16 cellular contexts compared by ENCODE assay signal in the genomic region with DNA sequence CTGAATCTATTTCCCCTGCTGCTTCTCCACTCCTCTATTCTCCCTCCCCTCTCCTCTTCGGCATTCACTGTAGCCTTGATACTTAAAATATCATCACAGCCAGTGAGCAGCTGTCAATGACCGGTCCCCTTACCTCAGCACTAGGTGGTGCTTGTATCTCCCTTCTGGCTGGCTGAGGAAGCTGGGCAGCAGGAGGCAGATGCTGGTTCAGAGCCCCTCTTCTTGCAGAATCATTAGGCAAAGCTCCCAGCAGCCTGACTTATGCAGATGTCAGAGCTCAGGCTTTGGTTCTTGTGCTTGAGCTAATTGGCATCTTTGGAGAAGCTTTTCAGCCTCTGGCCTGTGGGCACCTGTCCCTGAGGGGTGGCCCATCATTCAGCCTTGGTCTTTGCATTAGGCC. TPM values are rescaled to one million over a fixed set of nuclear protein-coding genes. Genes with fewer than 3 reads are reported as not detected.
DNase-seq lines count a peak whose midpoint lies in the region; ATAC-seq and TF ChIP-seq lines count a peak whose summit lies in the region.
"Had no signal": no experiment of that assay in that cellular context is flagged by ENCODE, and none has a peak within 500 bp of the region (broad histone marks: within the 10 kb centered on the region; RNA-seq: fewer than 3 reads in every experiment).

No MANE protein-coding gene starts in this region.

- TF ChIP-seq POLR2A in testis (IDR thresholded peaks at IDR 0.05): no peak

- peak overlapping the region; percentile 47 for H3K4me3 Mint-ChIP-seq in activated T-helper 17 cell treated with anti-CD3 and anti-CD28 coated beads, Interleukin-2, amount 50 U/mL, for 72 hours
- H3K4me3 Mint-ChIP-seq in stimulated activated memory B cell treated with anti-CD40 and anti-IgM and Interleukin-4, amounts not matched to agents 10 μg/mL and 1 μg/mL and 100 μg/mL, for 72 hours: no peak overlapping the region
- H3K4me3 Mint-ChIP-seq: B cell had no signal

- no peaks in the 10 kb centered on the region for H3K36me3 ChIP-seq in testis (ENCODE audit: low read depth, missing control alignments)
- H3K36me3 ChIP-seq: breast epithelium, sigmoid colon had no signal

- no peaks in the 10 kb centered on the region for H3K27me3 Mint-ChIP-seq in activated T-helper 17 cell treated with anti-CD3 and anti-CD28 coated beads, Interleukin-2, amount 50 U/mL, for 72 hours
- H3K27me3 Mint-ChIP-seq in stimulated activated memory B cell treated with anti-CD40 and anti-IgM and Interleukin-4, amounts not matched to agents 10 μg/mL and 1 μg/mL and 100 μg/mL, for 72 hours: no peaks in the 10 kb centered on the region
- H3K27me3 Mint-ChIP-seq: activated naive CD4-positive, alpha-beta T cell treated with anti-CD3 and anti-CD28 coated beads, Interleukin-2, amount 50 U/mL, for 24 hours; B cell had no signal

- H3K4me1 ChIP-seq in testis: peaks cover 5% of the 10 kb centered on the region
- H3K4me1 ChIP-seq: breast epithelium had no signal

- H3K27ac Mint-ChIP-seq in activated T-helper 17 cell treated with anti-CD3 and anti-CD28 coated beads, Interleukin-2, amount 50 U/mL, for 72 hours: no peak overlapping the region
- peak overlapping the region; percentile 4 for H3K27ac Mint-ChIP-seq in stimulated activated memory B cell treated with anti-CD40 and anti-IgM and Interleukin-4, amounts not matched to agents 10 μg/mL and 1 μg/mL and 100 μg/mL, for 72 hours
- H3K27ac Mint-ChIP-seq: B cell had no signal

- DNase-seq in activated T-cell treated with anti-CD3 and anti-CD28 coated beads, Interleukin-2, amount 50 U/mL, for 48 hours: peak; percentile 18
- no peak for DNase-seq in activated T-cell treated with anti-CD3 and anti-CD28 coated beads, Interleukin-2, amount 50 U/mL, for 1 hour
- DNase-seq in LNCaP clone FGC (ENCODE audit: low read depth): no peak
- DNase-seq in OCI-M1 (lab: John Stamatoyannopoulos, UW): no peak
- no peak for DNase-seq in testis
- DNase-seq: PC-9, sigmoid colon had no signal

- H3K9me3 Mint-ChIP-seq in activated T-helper 17 cell treated with anti-CD3 and anti-CD28 coated beads, Interleukin-2, amount 50 U/mL, for 72 hours: peaks cover 11% of the 10 kb centered on the region
- peaks cover 6% of the 10 kb centered on the region for H3K9me3 Mint-ChIP-seq in stimulated activated memory B cell treated with anti-CD40 and anti-IgM and Interleukin-4, amounts not matched to agents 10 μg/mL and 1 μg/mL and 100 μg/mL, for 72 hours

- 0 out of 2 replicates have a peak, but pooled peaks have one; percentile 7 for TF ChIP-seq CTCF in LNCaP clone FGC (IDR thresholded peaks at IDR 0.05; ENCODE audit: control insufficient read depth, extremely low read depth, insufficient read depth)
- no peak for TF ChIP-seq CTCF in testis (IDR thresholded peaks at IDR 0.05)

- no peaks in the 10 kb centered on the region for H3K27me3 ChIP-seq in testis
- H3K27me3 ChIP-seq: breast epithelium had no signal

- no peaks in the 10 kb centered on the region for H3K36me3 Mint-ChIP-seq in activated T-helper 17 cell treated with anti-CD3 and anti-CD28 coated beads, Interleukin-2, amount 50 U/mL, for 72 hours (ENCODE audit: low read depth)
- no peaks in the 10 kb centered on the region for H3K36me3 Mint-ChIP-seq in stimulated activated memory B cell treated with anti-CD40 and anti-IgM and Interleukin-4, amounts not matched to agents 10 μg/mL and 1 μg/mL and 100 μg/mL, for 72 hours

- H3K4me1 Mint-ChIP-seq in activated T-helper 17 cell treated with anti-CD3 and anti-CD28 coated beads, Interleukin-2, amount 50 U/mL, for 72 hours: peaks cover 71% of the 10 kb centered on the region
- H3K4me1 Mint-ChIP-seq in stimulated activated memory B cell treated with anti-CD40 and anti-IgM and Interleukin-4, amounts not matched to agents 10 μg/mL and 1 μg/mL and 100 μg/mL, for 72 hours: peaks cover 62% of the 10 kb centered on the region

- H3K27ac ChIP-seq in testis: no peak overlapping the region
- H3K27ac ChIP-seq: breast epithelium, hepatocyte, PC-9, sigmoid colon, SK-N-MC had no signal

- H3K4me3 ChIP-seq in LNCaP clone FGC (ENCODE audit: low read depth, low read length) (no peak overlapping the region), testis (no peak overlapping the region)
- H3K4me3 ChIP-seq: breast epithelium, hepatocyte, PC-9, sigmoid colon, SK-N-MC had no signal

- WGBS in testis, 2 donors: 64 to 78% methylated on average over 2 of the region's 2 CpGs

- intact Hi-C loops in testis (cut with DNase I; ENCODE audit: low total_unique reads): no loop called here

- no peak for ATAC-seq in activated T-helper 17 cell treated with anti-CD3 and anti-CD28 coated beads, Interleukin-2, amount 50 U/mL, for 72 hours (replicated peaks)
- no peak for ATAC-seq in stimulated activated memory B cell treated with anti-CD40 and anti-IgM and Interleukin-4, amounts not matched to agents 10 μg/mL and 1 μg/mL and 100 μg/mL, for 72 hours
- ATAC-seq in HG02610 (IDR thresholded peaks at IDR 0.05; ENCODE audit: unreplicated experiment): no peak

- no peaks in the 10 kb centered on the region for H3K9me3 ChIP-seq in testis
- H3K9me3 ChIP-seq: breast epithelium, sigmoid colon had no signal

RNA-seq across cellular contexts. Expression of gene KCNA2, which starts 31.9 kb away (rescaled TPM):
- 1 to 10 TPM; 1.6 to 4.7 TPM for total RNA-seq in activated T-helper 17 cell treated with anti-CD3 and anti-CD28 coated beads, Interleukin-2, amount 50 U/mL, for 72 hours
- 1 to 10 TPM; 6.1 TPM for total RNA-seq in testis
- polyA plus RNA-seq in testis (ENCODE audit: insufficient read depth, low read depth, low replicate concordance): 3.7 TPM
- total RNA-seq: PC-9 had no signal

RNA-seq across cellular contexts. Expression of gene KCNA3, which starts 36.7 kb away (rescaled TPM):
- 10 to 100 TPM; 22.7 to 61.7 TPM for total RNA-seq in activated T-helper 17 cell treated with anti-CD3 and anti-CD28 coated beads, Interleukin-2, amount 50 U/mL, for 72 hours
- 1 to 10 TPM; 3.4 to 6.7 TPM for total RNA-seq in testis
- polyA plus RNA-seq in testis (ENCODE audit: insufficient read depth, low read depth, low replicate concordance): 1.3 TPM
- total RNA-seq: H4, PC-9 had no signal
- polyA plus RNA-seq: hepatocyte had no signal

Comparison
In these comparisons a context has a peak if more than half of its experiments do, and no peak if none do; other contexts are left out.
1. DNase-seq: peak in activated T-cell treated with anti-CD3 and anti-CD28 coated beads, Interleukin-2, amount 50 U/mL, for 48 hours (2 of 2); none in activated T-cell treated with anti-CD3 and anti-CD28 coated beads, Interleukin-2, amount 50 U/mL, for 1 hour (single experiment), LNCaP clone FGC (single experiment), OCI-M1 (single experiment) and testis (single experiment).